ENCODE assay signal across 23 cellular contexts in the genomic region with DNA sequence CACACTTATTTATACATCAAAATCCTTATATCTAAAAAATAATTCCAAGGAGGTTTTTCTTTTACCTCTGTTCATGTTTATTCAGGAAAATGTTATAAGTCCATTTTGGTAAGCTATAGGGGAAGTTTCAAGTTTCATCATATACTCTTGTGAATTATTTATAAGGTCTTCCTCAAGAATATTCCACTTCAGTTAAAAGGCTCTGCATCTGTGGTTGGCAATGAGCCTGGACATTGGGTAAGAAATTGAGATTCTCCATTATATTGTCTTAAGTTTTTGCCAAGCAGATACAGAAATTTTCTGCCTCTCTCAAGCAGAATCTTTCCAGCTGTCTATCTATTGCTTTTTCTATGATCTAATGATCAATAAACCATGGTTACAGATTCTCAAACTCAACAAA.
"Had no signal": no experiment of that assay in that cellular context is flagged by ENCODE, and none has a peak within 500 bp of the region (broad histone marks: within the 10 kb centered on the region; RNA-seq: fewer than 3 reads in every experiment).

No MANE protein-coding gene starts in this region.

- H3K4me1 ChIP-seq: esophagus squamous epithelium, gastrocnemius medialis, heart right ventricle, left lung, lower lobe of right lung had no signal

- H3K4me3 ChIP-seq: esophagus squamous epithelium, gastrocnemius medialis, heart right ventricle, left lung, lower lobe of right lung, mucosa of descending colon had no signal

- H3K27ac ChIP-seq: epithelial cell of prostate, esophagus squamous epithelium, gastrocnemius medialis, heart right ventricle, left lung, lower lobe of right lung had no signal

- ATAC-seq: effector memory CD8-positive, alpha-beta T cell; esophagus mucosa; gastrocnemius medialis; heart right ventricle; left cardiac atrium; left lung; left ventricle myocardium superior; lower lobe of right lung; mucosa of descending colon; naive thymus-derived CD8-positive, alpha-beta T cell had no signal

- H3K27me3 ChIP-seq: esophagus squamous epithelium, gastrocnemius medialis, heart right ventricle, left lung had no signal

- H3K9me3 ChIP-seq: esophagus squamous epithelium, gastrocnemius medialis, left lung, lower lobe of right lung, mucosa of descending colon had no signal

- H3K36me3 ChIP-seq: esophagus squamous epithelium, gastrocnemius medialis, heart right ventricle, left lung, lower lobe of right lung had no signal

- DNase-seq: cortex of kidney; effector CD8-positive, alpha-beta T cell; effector memory CD8-positive, alpha-beta T cell; endodermal cell; erythroblast; esophagus squamous epithelium; foreskin fibroblast; foreskin melanocyte; gastrocnemius medialis; head of caudate nucleus; heart right ventricle; hippocampal formation; left cardiac atrium; left lung; left ventricle myocardium superior; lower lobe of right lung; mesenchymal stem cell; mucosa of descending colon; naive B cell; naive thymus-derived CD8-positive, alpha-beta T cell had no signal

- FAIRE-seq: keratinocyte had no signal
